ENCODE assay signal across 1 cellular context in genomic region chrX:8731579-8732395, GRCh38.
TF ChIP-seq lines count a peak whose summit lies in the region.

A gene with protein sequence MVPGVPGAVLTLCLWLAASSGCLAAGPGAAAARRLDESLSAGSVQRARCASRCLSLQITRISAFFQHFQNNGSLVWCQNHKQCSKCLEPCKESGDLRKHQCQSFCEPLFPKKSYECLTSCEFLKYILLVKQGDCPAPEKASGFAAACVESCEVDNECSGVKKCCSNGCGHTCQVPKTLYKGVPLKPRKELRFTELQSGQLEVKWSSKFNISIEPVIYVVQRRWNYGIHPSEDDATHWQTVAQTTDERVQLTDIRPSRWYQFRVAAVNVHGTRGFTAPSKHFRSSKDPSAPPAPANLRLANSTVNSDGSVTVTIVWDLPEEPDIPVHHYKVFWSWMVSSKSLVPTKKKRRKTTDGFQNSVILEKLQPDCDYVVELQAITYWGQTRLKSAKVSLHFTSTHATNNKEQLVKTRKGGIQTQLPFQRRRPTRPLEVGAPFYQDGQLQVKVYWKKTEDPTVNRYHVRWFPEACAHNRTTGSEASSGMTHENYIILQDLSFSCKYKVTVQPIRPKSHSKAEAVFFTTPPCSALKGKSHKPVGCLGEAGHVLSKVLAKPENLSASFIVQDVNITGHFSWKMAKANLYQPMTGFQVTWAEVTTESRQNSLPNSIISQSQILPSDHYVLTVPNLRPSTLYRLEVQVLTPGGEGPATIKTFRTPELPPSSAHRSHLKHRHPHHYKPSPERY (minus strand): TSS chrX:8732137. CDS start chrX:8732036, 101 bp downstream.

TF ChIP-seq in H1, 55 proteins besides CTCF, POLR2A, EP300 and RAD21:
- TF ChIP-seq TBP (IDR thresholded peaks at IDR 0.05; ENCODE audit: low read depth, low read length), result peak; percentile 54; the same call in 1 of the 2 replicates
- TF ChIP-seq CHD7 (IDR thresholded peaks at IDR 0.05; ENCODE audit: insufficient replicate concordance, low read length), result no peak
- peak; percentile 47 for TF ChIP-seq TAF7 (optimal IDR thresholded peaks at IDR 0.05; ENCODE audit: borderline replicate concordance, low read depth, low read length)
- TF ChIP-seq SIN3A (conservative IDR thresholded peaks at IDR 0.05 in 1 of 2, IDR thresholded peaks at IDR 0.05 in 1 of 2; ENCODE audit: low read depth in 1 of 2, low read length in 2 of 2), result 0 out of 4 replicates have a peak, but pooled peaks of 1 of the 2 experiments have one; percentile 9
- TF ChIP-seq NANOG (IDR thresholded peaks at IDR 0.05; ENCODE audit: insufficient read depth, low read depth, low read length, poor library complexity, severe bottlenecking), result no peak
- TF ChIP-seq TAF1 (IDR thresholded peaks at IDR 0.05; ENCODE audit: low read depth, low read length), result peak; percentile 76
- peak; percentile 47 for TF ChIP-seq KDM4A (IDR thresholded peaks at IDR 0.05; ENCODE audit: low read depth, low read length, severe bottlenecking)
- TF ChIP-seq PHF8 (conservative IDR thresholded peaks at IDR 0.05; ENCODE audit: low read depth, low read length), result peak; percentile 45; the same call in 1 of the 2 replicates
